8 cellular contexts compared by ENCODE assay signal in genomic region chr12:98513379-98514318, GRCh38. TPM values are rescaled to one million over a fixed set of nuclear protein-coding genes. Genes with fewer than 3 reads are reported as not detected.
DNase-seq lines count a peak whose midpoint lies in the region; ATAC-seq and TF ChIP-seq lines count a peak whose summit lies in the region.

No MANE protein-coding gene starts in this region.

- H3K9me3 Mint-ChIP-seq in stimulated activated memory B cell treated with anti-CD40 and anti-IgM and Interleukin-4, amounts not matched to agents 10 μg/mL and 1 μg/mL and 100 μg/mL, for 72 hours = no peaks in the 10 kb centered on the region

- H3K27me3 Mint-ChIP-seq in stimulated activated memory B cell treated with anti-CD40 and anti-IgM and Interleukin-4, amounts not matched to agents 10 μg/mL and 1 μg/mL and 100 μg/mL, for 72 hours = no peaks in the 10 kb centered on the region

- peaks cover 9% of the 10 kb centered on the region for H3K36me3 Mint-ChIP-seq in stimulated activated memory B cell treated with anti-CD40 and anti-IgM and Interleukin-4, amounts not matched to agents 10 μg/mL and 1 μg/mL and 100 μg/mL, for 72 hours

- DNase-seq in SK-N-SH = no peak
- DNase-seq in Panc1 (ENCODE audit: low read depth, low spot score) = no peak
- DNase-seq in esophagus squamous epithelium (lab: John Stamatoyannopoulos, UW) = no peak
- no peak for DNase-seq in globus pallidus (ENCODE audit: low spot score)
- no peak for DNase-seq in kidney tubule cell (ENCODE audit: low spot score)

- peak overlapping the region; percentile 92; the same call in 1 of the 2 replicates for H3K9ac ChIP-seq in SK-N-SH

- no TSS peak for BruUV-seq in Panc1 (replicated peaks; lab: Mats Ljungman, UMichigan)

- TF ChIP-seq RAD21 in SK-N-SH (IDR thresholded peaks at IDR 0.05; ENCODE audit: low read length) = no peak

- in situ Hi-C loops in Panc1 (cut with HindIII; ENCODE audit: low pct_unique_long_range_greater_than_20kb, low sequenced_read_pairs) = no loop called here

- no peak for ATAC-seq in SK-N-SH treated with all-trans-retinoic acid at 6 μM for 48 hours
- no peak for ATAC-seq in Panc1
- ATAC-seq in stimulated activated memory B cell treated with anti-CD40 and anti-IgM and Interleukin-4, amounts not matched to agents 10 μg/mL and 1 μg/mL and 100 μg/mL, for 72 hours = no peak
- ATAC-seq in HG03520 (IDR thresholded peaks at IDR 0.05; ENCODE audit: unreplicated experiment) = no peak

- no peak for TF ChIP-seq EP300 in SK-N-SH (IDR thresholded peaks at IDR 0.05; ENCODE audit: borderline replicate concordance in 1 of 2, low read depth in 1 of 2, low read length in 1 of 2)

- H2AFZ ChIP-seq in SK-N-SH (ENCODE audit: low read depth) = peak overlapping the region; percentile 81; the same call in 1 of the 2 replicates

- WGBS in SK-N-SH (ENCODE audit: low lambda C conversion rate) = 89% methylated on average over 8 of the region's 8 CpGs
- WGBS in esophagus squamous epithelium, 2 donors = 68 to 83% methylated on average over 8 of the region's 8 CpGs

- H3K4me2 ChIP-seq in SK-N-SH = peak overlapping the region; percentile 92

- peaks cover 60% of the 10 kb centered on the region for H3K79me2 ChIP-seq in SK-N-SH (ENCODE audit: insufficient read depth)

- TF ChIP-seq CTCF in SK-N-SH (IDR thresholded peaks at IDR 0.05) (no peak), Panc1 (IDR thresholded peaks at IDR 0.05) (no peak), esophagus squamous epithelium (IDR thresholded peaks at IDR 0.05) (no peak)

- H3K4me3 Mint-ChIP-seq in stimulated activated memory B cell treated with anti-CD40 and anti-IgM and Interleukin-4, amounts not matched to agents 10 μg/mL and 1 μg/mL and 100 μg/mL, for 72 hours = peak overlapping the region; percentile 44

- H3K9me3 ChIP-seq in SK-N-SH (no peaks in the 10 kb centered on the region), Panc1 (ENCODE audit: control insufficient read depth, insufficient read depth, low read depth, low read length) (no peaks in the 10 kb centered on the region), esophagus squamous epithelium (no peaks in the 10 kb centered on the region)

- intact Hi-C loops in Panc1 (cut with micrococcal nuclease; ENCODE audit: unreplicated experiment) (no loop called here), esophagus squamous epithelium (cut with DNase I) (no loop called here)

- no peaks in the 10 kb centered on the region for H4K20me1 ChIP-seq in SK-N-SH (ENCODE audit: insufficient read depth)

- CTCF ChIA-PET in SK-N-SH (lab: Yijun Ruan, JAX) (interaction anchor here (0.9 to 6.1 kb wide), 6 partner anchors 8 to 89 kb away, joined by 3 to 37 read pairs (median 4); no protein-coding TSS in a partner anchor), Panc1 (lab: Charles Lee) (no interaction called here)

- peaks cover 16% of the 10 kb centered on the region for H3K4me1 Mint-ChIP-seq in stimulated activated memory B cell treated with anti-CD40 and anti-IgM and Interleukin-4, amounts not matched to agents 10 μg/mL and 1 μg/mL and 100 μg/mL, for 72 hours

- H3K4me1 ChIP-seq in SK-N-SH (ENCODE audit: control insufficient read depth in 1 of 2, insufficient read depth in 2 of 2, low read depth in 1 of 2, low read length in 1 of 2) = no peaks in the 10 kb centered on the region; a peak in 1 of 4 replicates
- peaks cover 14% of the 10 kb centered on the region; the same call in 1 of the 2 replicates for H3K4me1 ChIP-seq in Panc1 (ENCODE audit: control insufficient read depth, insufficient read depth, low read length)
- H3K4me1 ChIP-seq in esophagus squamous epithelium = peaks cover 7 to 42% (median 10%) of the 10 kb centered on the region in 3 donors

- POLR2A ChIA-PET in SK-N-SH (lab: Yijun Ruan, JAX) = no interaction called here
- POLR2A ChIA-PET in Panc1 (lab: Charles Lee) = interaction anchor here (1.3 kb wide), 1 partner anchor 23 kb away, joined by 3 read pairs; no protein-coding TSS in a partner anchor

- H3F3A ChIP-seq in SK-N-SH (replicated peaks; ENCODE audit: insufficient read depth) = peaks cover 5% of the 10 kb centered on the region

- H3K4me3 ChIP-seq in SK-N-SH (ENCODE audit: low read depth in 2 of 2, low read length in 1 of 2) (peak overlapping the region; percentile 77 to 92; a peak in 3 of 4 replicates), Panc1 (ENCODE audit: low read depth in 2 of 2, low read length in 2 of 2) (peak overlapping the region; percentile 16 to 81; a peak in 2 of 4 replicates), esophagus squamous epithelium (peak overlapping the region in 2 of 4 donors; percentile 94 to 100)

- H3K27ac ChIP-seq in SK-N-SH (ENCODE audit: low read depth in 2 of 2, low read length in 1 of 2) (peak overlapping the region in 1 of 2 experiments; percentile 84; a peak in 2 of 4 replicates), Panc1 (ENCODE audit: low read length) (peak overlapping the region; percentile 98; the same call in 1 of the 2 replicates), esophagus squamous epithelium (peak overlapping the region in 3 of 4 donors; percentile 97 to 98 (median 97))

- no peaks in the 10 kb centered on the region for H3K27me3 ChIP-seq in SK-N-SH (ENCODE audit: insufficient read depth)
- H3K27me3 ChIP-seq in Panc1 (ENCODE audit: control insufficient read depth, insufficient read depth, low read length) = no peaks in the 10 kb centered on the region
- no peaks in the 10 kb centered on the region for H3K27me3 ChIP-seq in esophagus squamous epithelium

- H3K9me2 ChIP-seq in SK-N-SH = no peaks in the 10 kb centered on the region

- H3K36me3 ChIP-seq in SK-N-SH (replicated peaks in 1 of 2; ENCODE audit: control insufficient read depth in 1 of 2, insufficient read depth in 2 of 2, low read length in 1 of 2) = no peaks in the 10 kb centered on the region
- H3K36me3 ChIP-seq in Panc1 (ENCODE audit: control insufficient read depth, insufficient read depth, low read length) = peaks cover 9% of the 10 kb centered on the region; the same call in 1 of the 2 replicates
- no peaks in the 10 kb centered on the region for H3K36me3 ChIP-seq in esophagus squamous epithelium

- H3K27ac Mint-ChIP-seq in stimulated activated memory B cell treated with anti-CD40 and anti-IgM and Interleukin-4, amounts not matched to agents 10 μg/mL and 1 μg/mL and 100 μg/mL, for 72 hours = peak overlapping the region; percentile 95

- no peak for TF ChIP-seq POLR2A in esophagus squamous epithelium (IDR thresholded peaks at IDR 0.05)

TF ChIP-seq in SK-N-SH, 30 proteins besides CTCF, POLR2A, EP300 and RAD21:
- TF ChIP-seq FOSL2 (IDR thresholded peaks at IDR 0.05; ENCODE audit: borderline replicate concordance, low read depth) (no peak), GABPA (IDR thresholded peaks at IDR 0.05; ENCODE audit: low read depth) (no peak), RXRA (IDR thresholded peaks at IDR 0.05; ENCODE audit: borderline replicate concordance, low read depth) (no peak), FOXJ3 (CRISPR knock-in tag; IDR thresholded peaks at IDR 0.05) (no peak)
TF ChIP-seq in SK-N-SH: peak in this region for 0.

TF ChIP-seq in SK-N-SH treated with all-trans-retinoic acid at 6 μM for 48 hours, 23 proteins besides CTCF, POLR2A, EP300 and RAD21 (continues in another document):
- TF ChIP-seq SNAI2 (CRISPR knock-in tag; IDR thresholded peaks at IDR 0.05) (no peak), ZC3H10 (CRISPR knock-in tag; IDR thresholded peaks at IDR 0.05) (no peak), ESRRG (CRISPR knock-in tag; IDR thresholded peaks at IDR 0.05) (no peak), PPARA (CRISPR knock-in tag; IDR thresholded peaks at IDR 0.05; ENCODE audit: borderline replicate concordance) (no peak), ZFP3 (CRISPR knock-in tag; IDR thresholded peaks at IDR 0.05) (no peak), ISL1 (CRISPR knock-in tag; IDR thresholded peaks at IDR 0.05) (no peak)
- TF ChIP-seq, protein P1, sequence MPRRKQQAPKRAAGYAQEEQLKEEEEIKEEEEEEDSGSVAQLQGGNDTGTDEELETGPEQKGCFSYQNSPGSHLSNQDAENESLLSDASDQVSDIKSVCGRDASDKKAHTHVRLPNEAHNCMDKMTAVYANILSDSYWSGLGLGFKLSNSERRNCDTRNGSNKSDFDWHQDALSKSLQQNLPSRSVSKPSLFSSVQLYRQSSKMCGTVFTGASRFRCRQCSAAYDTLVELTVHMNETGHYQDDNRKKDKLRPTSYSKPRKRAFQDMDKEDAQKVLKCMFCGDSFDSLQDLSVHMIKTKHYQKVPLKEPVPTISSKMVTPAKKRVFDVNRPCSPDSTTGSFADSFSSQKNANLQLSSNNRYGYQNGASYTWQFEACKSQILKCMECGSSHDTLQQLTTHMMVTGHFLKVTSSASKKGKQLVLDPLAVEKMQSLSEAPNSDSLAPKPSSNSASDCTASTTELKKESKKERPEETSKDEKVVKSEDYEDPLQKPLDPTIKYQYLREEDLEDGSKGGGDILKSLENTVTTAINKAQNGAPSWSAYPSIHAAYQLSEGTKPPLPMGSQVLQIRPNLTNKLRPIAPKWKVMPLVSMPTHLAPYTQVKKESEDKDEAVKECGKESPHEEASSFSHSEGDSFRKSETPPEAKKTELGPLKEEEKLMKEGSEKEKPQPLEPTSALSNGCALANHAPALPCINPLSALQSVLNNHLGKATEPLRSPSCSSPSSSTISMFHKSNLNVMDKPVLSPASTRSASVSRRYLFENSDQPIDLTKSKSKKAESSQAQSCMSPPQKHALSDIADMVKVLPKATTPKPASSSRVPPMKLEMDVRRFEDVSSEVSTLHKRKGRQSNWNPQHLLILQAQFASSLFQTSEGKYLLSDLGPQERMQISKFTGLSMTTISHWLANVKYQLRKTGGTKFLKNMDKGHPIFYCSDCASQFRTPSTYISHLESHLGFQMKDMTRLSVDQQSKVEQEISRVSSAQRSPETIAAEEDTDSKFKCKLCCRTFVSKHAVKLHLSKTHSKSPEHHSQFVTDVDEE (CRISPR knock-in tag; IDR thresholded peaks at IDR 0.05) = no peak
- TF ChIP-seq, protein P2, sequence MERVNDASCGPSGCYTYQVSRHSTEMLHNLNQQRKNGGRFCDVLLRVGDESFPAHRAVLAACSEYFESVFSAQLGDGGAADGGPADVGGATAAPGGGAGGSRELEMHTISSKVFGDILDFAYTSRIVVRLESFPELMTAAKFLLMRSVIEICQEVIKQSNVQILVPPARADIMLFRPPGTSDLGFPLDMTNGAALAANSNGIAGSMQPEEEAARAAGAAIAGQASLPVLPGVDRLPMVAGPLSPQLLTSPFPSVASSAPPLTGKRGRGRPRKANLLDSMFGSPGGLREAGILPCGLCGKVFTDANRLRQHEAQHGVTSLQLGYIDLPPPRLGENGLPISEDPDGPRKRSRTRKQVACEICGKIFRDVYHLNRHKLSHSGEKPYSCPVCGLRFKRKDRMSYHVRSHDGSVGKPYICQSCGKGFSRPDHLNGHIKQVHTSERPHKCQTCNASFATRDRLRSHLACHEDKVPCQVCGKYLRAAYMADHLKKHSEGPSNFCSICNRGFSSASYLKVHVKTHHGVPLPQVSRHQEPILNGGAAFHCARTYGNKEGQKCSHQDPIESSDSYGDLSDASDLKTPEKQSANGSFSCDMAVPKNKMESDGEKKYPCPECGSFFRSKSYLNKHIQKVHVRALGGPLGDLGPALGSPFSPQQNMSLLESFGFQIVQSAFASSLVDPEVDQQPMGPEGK (CRISPR knock-in tag; IDR thresholded peaks at IDR 0.05; ENCODE audit: borderline replicate concordance) = no peak

RNA-seq across cellular contexts. Expression of gene TMPO, which starts 1.7 kb away (rescaled TPM):
- 20.8 and 22.1 TPM in 2 replicates for polyA plus RNA-seq in SK-N-SH (2012; rRNA removed)
- polyA plus RNA-seq in SK-N-SH (2012; cell fraction: cytosol; rRNA removed) = 26.7 and 28.2 TPM in 2 replicates
- 15.5 and 16.7 TPM in 2 replicates for polyA plus RNA-seq in SK-N-SH (2012; cell fraction: nucleus; rRNA removed)
- total RNA-seq in Panc1 (2021; ENCODE audit: unreplicated experiment) (124 TPM), esophagus squamous epithelium (10 to 100 TPM; 70.4 to 96.6 (median 77.1) TPM)
- 63.9 TPM for polyA plus RNA-seq in Panc1 (2012; ENCODE audit: insufficient read length)
